Comparison of ENCODE assay signal across 8 cellular contexts in genomic region chr14:73741386-73741875, GRCh38.
DNase-seq lines count a peak whose midpoint lies in the region; ATAC-seq and TF ChIP-seq lines count a peak whose summit lies in the region.

No MANE protein-coding gene starts in this region.

- ATAC-seq in HG02759 (IDR thresholded peaks at IDR 0.05; ENCODE audit: unreplicated experiment), result no peak

- H3K9ac ChIP-seq in mucosa of stomach (ENCODE audit: low read length), result peak overlapping the region; percentile 62

- TF ChIP-seq CTCF in GM13976 (IDR thresholded peaks at IDR 0.05; ENCODE audit: borderline replicate concordance, control extremely low read depth, extremely low read depth, insufficient read depth, missing control alignments), result no peak
- no peak for TF ChIP-seq CTCF in NB4 (IDR thresholded peaks at IDR 0.05; ENCODE audit: low read depth, low read length)

- H3K4me3 Mint-ChIP-seq in stimulated activated naive CD8-positive, alpha-beta T cell treated with anti-CD3 and anti-CD28 coated beads, Interleukin-15, Interleukin-2, amounts not matched to agents 100 ng/mL and 50 ng/mL, for 24 hours, result peak overlapping the region; percentile 76

- in situ Hi-C loops in GM13976 (cut with MboI; ENCODE audit: low sequenced_read_pairs, unreplicated experiment), result loop anchor here (25.0 kb wide), 1 partner anchor 296 kb away; no protein-coding TSS in a partner anchor

- H3K27me3 ChIP-seq in mucosa of stomach (ENCODE audit: control insufficient read depth, insufficient read depth, low read length), result no peaks in the 10 kb centered on the region

- H3K36me3 Mint-ChIP-seq in stimulated activated naive CD8-positive, alpha-beta T cell treated with anti-CD3 and anti-CD28 coated beads, Interleukin-15, Interleukin-2, amounts not matched to agents 100 ng/mL and 50 ng/mL, for 24 hours (ENCODE audit: low read depth), result peaks cover 9% of the 10 kb centered on the region

- peaks cover 70% of the 10 kb centered on the region for H3K4me1 Mint-ChIP-seq in stimulated activated naive CD8-positive, alpha-beta T cell treated with anti-CD3 and anti-CD28 coated beads, Interleukin-15, Interleukin-2, amounts not matched to agents 100 ng/mL and 50 ng/mL, for 24 hours (ENCODE audit: low read depth)

- DNase-seq in GM13976 (ENCODE audit: low spot score) (peak; percentile 80), NB4 (ENCODE audit: low read depth) (peak; percentile 98), epidermal melanocyte (ENCODE audit: insufficient read length, low spot score) (peak; percentile 54), amniotic stem cell (lab: John Stamatoyannopoulos, UW) (no peak)
- DNase-seq in activated CD8-positive, alpha-beta memory T cell treated with anti-CD3 and anti-CD28 coated beads, Interleukin-2, amount 50 U/mL, for 4 hours, result peak; percentile 70

- peaks cover 81% of the 10 kb centered on the region for H3K4me1 ChIP-seq in mucosa of stomach (ENCODE audit: control insufficient read depth, insufficient read depth, low read length)

- TF ChIP-seq POLR2A in NB4 (IDR thresholded peaks at IDR 0.05; ENCODE audit: extremely low read depth, insufficient read length), result no peak

- H3K4me3 ChIP-seq in NB4 (ENCODE audit: low read depth, low read length) (peak overlapping the region; percentile 48), mucosa of stomach (ENCODE audit: low read length) (no peak overlapping the region)

- H3K9me3 ChIP-seq in mucosa of stomach (ENCODE audit: control insufficient read depth, low read length), result no peaks in the 10 kb centered on the region

- H3K27ac Mint-ChIP-seq in stimulated activated naive CD8-positive, alpha-beta T cell treated with anti-CD3 and anti-CD28 coated beads, Interleukin-15, Interleukin-2, amounts not matched to agents 100 ng/mL and 50 ng/mL, for 24 hours, result peak overlapping the region; percentile 94

- no peaks in the 10 kb centered on the region for H3K27me3 Mint-ChIP-seq in stimulated activated naive CD8-positive, alpha-beta T cell treated with anti-CD3 and anti-CD28 coated beads, Interleukin-15, Interleukin-2, amounts not matched to agents 100 ng/mL and 50 ng/mL, for 24 hours

- H3K36me3 ChIP-seq in mucosa of stomach (ENCODE audit: control insufficient read depth, insufficient read depth, low read length), result peaks cover 11% of the 10 kb centered on the region

- no peaks in the 10 kb centered on the region for H3K9me3 Mint-ChIP-seq in stimulated activated naive CD8-positive, alpha-beta T cell treated with anti-CD3 and anti-CD28 coated beads, Interleukin-15, Interleukin-2, amounts not matched to agents 100 ng/mL and 50 ng/mL, for 24 hours
